In the genomic region with DNA sequence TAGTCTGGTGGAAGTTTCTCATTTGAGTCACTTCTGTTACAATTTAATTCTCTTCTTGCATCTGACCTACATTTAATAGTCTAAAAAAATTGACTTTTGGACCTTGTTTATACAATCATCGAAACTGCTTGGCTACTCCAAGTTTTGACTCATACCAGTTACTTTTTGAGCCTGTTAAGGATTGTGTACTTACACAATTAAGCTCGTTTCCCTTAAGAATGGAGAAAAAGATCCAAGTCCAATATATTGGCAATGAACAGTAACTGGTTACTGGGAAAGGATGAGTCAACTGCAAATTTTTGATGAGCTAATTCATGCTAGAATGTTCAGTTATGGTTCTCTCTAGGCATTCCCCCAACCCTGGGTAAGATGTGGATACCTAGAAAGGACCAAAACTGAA, we compare ENCODE assay signal across 22 cellular contexts. TPM values are rescaled to one million over a fixed set of nuclear protein-coding genes. Genes with fewer than 3 reads are reported as not detected.
A peak's percentile ranks its signal among the peaks of the same experiment; 100 is the strongest.
DNase-seq lines count a peak whose midpoint lies in the region; ATAC-seq, FAIRE-seq and TF ChIP-seq lines count a peak whose summit lies in the region.
"Had no signal": no experiment of that assay in that cellular context is flagged by ENCODE, and none has a peak within 500 bp of the region (broad histone marks: within the 10 kb centered on the region; RNA-seq: fewer than 3 reads in every experiment).

No MANE protein-coding gene starts in this region.

- H3K27me3 ChIP-seq in SJCRH30 (no peaks in the 10 kb centered on the region), pancreas (peaks cover 0 to 15% (median 0%) of the 10 kb centered on the region in 4 donors)

- intact Hi-C loops in pancreas (cut with DNase I): no loop called here
- intact Hi-C loops in activated CD8-positive, alpha-beta T cell treated with anti-CD3 and anti-CD28 coated beads for 36 hours (cut with micrococcal nuclease): no loop called here

- peak; percentile 17 for FAIRE-seq in pancreas (lab: Jason Lieb, UNC)
- FAIRE-seq: G401.6, H1 had no signal

- H3K4me3 Mint-ChIP-seq in brain: peak overlapping the region in 1 of 5 experiments; percentile 46
- H3K4me3 Mint-ChIP-seq in activated CD8-positive, alpha-beta T cell treated with anti-CD3 and anti-CD28 coated beads for 36 hours: no peak overlapping the region
- H3K4me3 Mint-ChIP-seq: CD4-positive, CD25-positive, alpha-beta regulatory T cell; HFFc6 had no signal

- ATAC-seq in pancreas (peak in 2 of 4 donors; percentile 12 to 60), HG02571 (IDR thresholded peaks at IDR 0.05; ENCODE audit: unreplicated experiment) (no peak)
- no peak for ATAC-seq in activated CD8-positive, alpha-beta T cell treated with anti-CD3 and anti-CD28 coated beads for 36 hours
- ATAC-seq: Panc1 had no signal

- CTCF ChIA-PET in GM10248 (lab: Yijun Ruan, JAX): no interaction called here
- CTCF ChIA-PET in activated CD8-positive, alpha-beta T cell treated with anti-CD3 and anti-CD28 coated beads for 36 hours (lab: Charles Lee): no interaction called here

- no peak for TF ChIP-seq CTCF in brain (conservative IDR thresholded peaks at IDR 0.05)
- TF ChIP-seq CTCF in fibroblast of villous mesenchyme (IDR thresholded peaks at IDR 0.05; ENCODE audit: insufficient read depth, low read depth, low read length): no peak
- TF ChIP-seq CTCF in pancreas (IDR thresholded peaks at IDR 0.05): no peak
- TF ChIP-seq CTCF in GM10248 (IDR thresholded peaks at IDR 0.05; ENCODE audit: control extremely low read depth, extremely low read depth, low read depth, missing control alignments): no peak
- TF ChIP-seq CTCF in activated CD8-positive, alpha-beta T cell treated with anti-CD3 and anti-CD28 coated beads for 36 hours (IDR thresholded peaks at IDR 0.05): no peak

- DNase-seq in SJCRH30 (no peak), fibroblast of villous mesenchyme (ENCODE audit: low read depth) (peak; percentile 15), pancreas (no peak), GOT3 (lab: John Stamatoyannopoulos, UW) (no peak), GM10248 (ENCODE audit: extremely low spot score) (no peak)
- no peak for DNase-seq in activated CD8-positive, alpha-beta T cell treated with anti-CD3 and anti-CD28 coated beads for 36 hours
- DNase-seq: AML-193; CD4-positive, CD25-positive, alpha-beta regulatory T cell; DMS79; HFFc6; MM.1S; NCI-H1105 treated with DMSO at 0.1 percent for 48 hours; NCI-H187 treated with DMSO at 0.1 percent for 48 hours; NCI-H2171 treated with DMSO at 0.1 percent for 48 hours; NCI-H510A treated with DMSO at 0.1 percent for 48 hours; SHP77 had no signal

- H3K4me1 ChIP-seq in SJCRH30 (peaks cover 69% of the 10 kb centered on the region), pancreas (no peaks in the 10 kb centered on the region)

- peaks cover 0 to 9% (median 0%) of the 10 kb centered on the region in 5 experiments for H3K9me3 Mint-ChIP-seq in brain
- no peaks in the 10 kb centered on the region for H3K9me3 Mint-ChIP-seq in activated CD8-positive, alpha-beta T cell treated with anti-CD3 and anti-CD28 coated beads for 36 hours

- POLR2A ChIA-PET in GM10248 (lab: Yijun Ruan, JAX): no interaction called here
- POLR2A ChIA-PET in activated CD8-positive, alpha-beta T cell treated with anti-CD3 and anti-CD28 coated beads for 36 hours (lab: Charles Lee): no interaction called here

- H3K27ac ChIP-seq in SJCRH30: peak overlapping the region; percentile 100
- H3K27ac ChIP-seq in pancreas: no peak overlapping the region
- H3K27ac ChIP-seq: KMS-11 had no signal

- WGBS in pancreas, 2 donors: 41 to 61% methylated on average over 2 of the region's 2 CpGs

- H3K27ac Mint-ChIP-seq in brain: peak overlapping the region in 3 of 5 experiments; percentile 22 to 90 (median 70)
- H3K27ac Mint-ChIP-seq in activated CD8-positive, alpha-beta T cell treated with anti-CD3 and anti-CD28 coated beads for 36 hours: no peak overlapping the region
- H3K27ac Mint-ChIP-seq: CD4-positive, CD25-positive, alpha-beta regulatory T cell; HFFc6 had no signal

- no peak overlapping the region for H3K4me3 ChIP-seq in SJCRH30
- no peak overlapping the region for H3K4me3 ChIP-seq in fibroblast of villous mesenchyme (ENCODE audit: low read depth, low read length)
- no peak overlapping the region for H3K4me3 ChIP-seq in pancreas

- H3K9me3 ChIP-seq in SJCRH30 (replicated peaks) (peaks cover 7% of the 10 kb centered on the region), pancreas (no peaks in the 10 kb centered on the region)

- H3K36me3 ChIP-seq in SJCRH30 (peaks cover 11% of the 10 kb centered on the region), pancreas (no peaks in the 10 kb centered on the region)

- H3K36me3 Mint-ChIP-seq in brain: peaks cover 64% of the 10 kb centered on the region
- no peaks in the 10 kb centered on the region for H3K36me3 Mint-ChIP-seq in activated CD8-positive, alpha-beta T cell treated with anti-CD3 and anti-CD28 coated beads for 36 hours (ENCODE audit: low read depth)
- H3K36me3 Mint-ChIP-seq: CD4-positive, CD25-positive, alpha-beta regulatory T cell had no signal

- H3K27me3 Mint-ChIP-seq in brain: no peaks in the 10 kb centered on the region
- no peaks in the 10 kb centered on the region for H3K27me3 Mint-ChIP-seq in activated CD8-positive, alpha-beta T cell treated with anti-CD3 and anti-CD28 coated beads for 36 hours
- H3K27me3 Mint-ChIP-seq: CD4-positive, CD25-positive, alpha-beta regulatory T cell had no signal

- peaks cover 83% of the 10 kb centered on the region for H3K4me1 Mint-ChIP-seq in brain
- no peaks in the 10 kb centered on the region for H3K4me1 Mint-ChIP-seq in activated CD8-positive, alpha-beta T cell treated with anti-CD3 and anti-CD28 coated beads for 36 hours (ENCODE audit: low read depth)
- H3K4me1 Mint-ChIP-seq: CD4-positive, CD25-positive, alpha-beta regulatory T cell had no signal

RNA-seq across cellular contexts. Expression of gene DCX, which starts 58.2 kb away (rescaled TPM):
- 99.8 and 115 TPM in 2 replicates for total RNA-seq in SJCRH30 (2014; rRNA removed; shearing (Covaris generic))
- polyA plus RNA-seq in brain (ENCODE audit: insufficient read depth, low read depth, low replicate concordance): 19.2 TPM
- not detected in 2 replicates for total RNA-seq in fibroblast of villous mesenchyme
- total RNA-seq in pancreas: under 1 TPM in 5 of 6 donors, not detected in 1; 0.03 to 0.43 (median 0.23) TPM
- under 1 TPM; 0.04 to 0.21 TPM for polyA plus RNA-seq in pancreas
- not detected for total RNA-seq in activated CD8-positive, alpha-beta T cell treated with anti-CD3 and anti-CD28 coated beads for 36 hours
- total RNA-seq: CD4-positive, CD25-positive, alpha-beta regulatory T cell; HFFc6 had no signal
- polyA plus RNA-seq: CD4-positive, CD25-positive, alpha-beta regulatory T cell had no signal

Comparison
In these comparisons a context has a peak if more than half of its experiments do, and no peak if none do; other contexts are left out.
1. RNA of gene DCX, which starts 58.2 kb away (total RNA-seq): 99.8 to 115 TPM in SJCRH30; 0.03 to 0.43 TPM in pancreas, not detected in fibroblast of villous mesenchyme and not detected in activated CD8-positive, alpha-beta T cell treated with anti-CD3 and anti-CD28 coated beads for 36 hours; every median in the first group is over 10 times any median in the second.